In the genomic region with DNA sequence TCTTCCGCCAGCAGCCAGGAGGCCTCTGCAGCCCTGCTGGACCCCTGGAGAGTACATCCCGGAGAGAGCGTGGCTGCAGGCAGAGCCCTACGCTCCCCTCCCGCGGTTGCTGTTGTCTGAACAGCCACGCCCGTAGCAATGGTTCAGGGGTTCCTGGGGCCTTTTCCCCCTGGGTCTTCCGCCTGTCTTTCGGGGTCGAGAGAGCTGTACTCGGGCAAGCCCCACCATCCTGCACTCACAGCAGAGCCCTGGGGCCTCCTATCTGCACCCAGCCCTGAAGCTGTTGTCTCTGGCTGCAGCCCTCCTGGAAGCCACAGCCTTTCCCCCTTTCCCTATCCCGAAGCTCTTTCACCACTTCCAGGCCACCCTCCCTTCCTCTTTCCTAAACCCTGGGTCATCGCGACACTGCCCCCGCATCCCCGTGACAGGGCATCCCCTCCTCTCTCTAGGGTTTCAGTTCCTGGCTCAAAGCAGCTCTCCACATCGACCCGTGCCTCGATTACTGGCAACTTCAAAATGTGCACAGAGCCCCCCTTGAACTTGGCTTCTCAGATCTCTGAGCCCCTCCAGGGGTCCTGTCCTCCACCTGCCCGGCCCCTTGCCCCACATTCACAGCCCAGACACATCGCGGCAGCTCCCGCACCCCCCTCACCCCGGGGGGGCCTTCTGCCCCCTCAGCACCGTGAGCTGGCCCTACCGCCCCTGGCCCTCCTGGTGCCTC, we compare ENCODE assay signal across 21 cellular contexts. TPM values are rescaled to one million over a fixed set of nuclear protein-coding genes. Genes with fewer than 3 reads are reported as not detected.
A peak's percentile ranks its signal among the peaks of the same experiment; 100 is the strongest.
DNase-seq lines count a peak whose midpoint lies in the region; ATAC-seq and TF ChIP-seq lines count a peak whose summit lies in the region.
"Had no signal": no experiment of that assay in that cellular context is flagged by ENCODE, and none has a peak within 500 bp of the region (broad histone marks: within the 10 kb centered on the region; RNA-seq: fewer than 3 reads in every experiment).

No MANE protein-coding gene starts in this region.

- no peak overlapping the region for H3K4me3 ChIP-seq in left ventricle myocardium inferior
- H3K4me3 ChIP-seq: heart right ventricle, left lung, smooth muscle cell had no signal

- H3K9me3 Mint-ChIP-seq in activated CD8-positive, alpha-beta memory T cell treated with anti-CD3 and anti-CD28 coated beads, Interleukin-2, amount 10 ng/mL, durations not matched to agents 7 days and 5 days (ENCODE audit: low read depth), result no peaks in the 10 kb centered on the region
- H3K9me3 Mint-ChIP-seq: neural crest cell had no signal

- CTCF ChIA-PET in activated CD8-positive, alpha-beta memory T cell treated with anti-CD3 and anti-CD28 coated beads, Interleukin-2, amount 10 ng/mL, durations not matched to agents 7 days and 5 days (lab: Charles Lee), result interaction anchor here (1.3 kb wide), 1 partner anchor 380 kb away, joined by 3 read pairs; no protein-coding TSS in a partner anchor

- H3K27ac Mint-ChIP-seq in activated CD8-positive, alpha-beta memory T cell treated with anti-CD3 and anti-CD28 coated beads, Interleukin-2, amount 10 ng/mL, durations not matched to agents 7 days and 5 days, result no peak overlapping the region

- H3K36me3 Mint-ChIP-seq in activated CD8-positive, alpha-beta memory T cell treated with anti-CD3 and anti-CD28 coated beads, Interleukin-2, amount 10 ng/mL, durations not matched to agents 7 days and 5 days, result no peaks in the 10 kb centered on the region

- peak; percentile 71 for DNase-seq in cardiac septum (ENCODE audit: low spot score)
- no peak for DNase-seq in left ventricle myocardium inferior
- peak; percentile 31 for DNase-seq in activated CD8-positive, alpha-beta memory T cell treated with anti-CD3 and anti-CD28 coated beads, Interleukin-2, amount 10 ng/mL, durations not matched to agents 7 days and 5 days
- DNase-seq in mucosa of gallbladder (ENCODE audit: low spot score), result peak; percentile 6
- DNase-seq in AG08396 (ENCODE audit: low spot score), result no peak
- DNase-seq: activated effector memory CD4-positive, alpha-beta T cell treated with anti-CD3 and anti-CD28 coated beads, Interleukin-2, amount 50 U/mL, for 16 hours; brain microvascular endothelial cell; DMS 273 treated with DMSO at 0.1 percent for 48 hours; heart right ventricle; left lung; NCI-H2081; NCI-H510A treated with DMSO at 0.1 percent for 48 hours; Right ventricle myocardium superior; stimulated activated CD4-positive, alpha-beta T cell treated with anti-CD3 and anti-CD28 coated beads, Interleukin-4, amount 100 ng/mL, for 1 hour; SW 1271 had no signal

- no peaks in the 10 kb centered on the region for H3K4me1 Mint-ChIP-seq in activated CD8-positive, alpha-beta memory T cell treated with anti-CD3 and anti-CD28 coated beads, Interleukin-2, amount 10 ng/mL, durations not matched to agents 7 days and 5 days
- H3K4me1 Mint-ChIP-seq: neural crest cell had no signal

- H3K4me1 ChIP-seq in left ventricle myocardium inferior, result peaks cover 4% of the 10 kb centered on the region
- H3K4me1 ChIP-seq: heart right ventricle, left lung had no signal

- H3K27me3 Mint-ChIP-seq in activated CD8-positive, alpha-beta memory T cell treated with anti-CD3 and anti-CD28 coated beads, Interleukin-2, amount 10 ng/mL, durations not matched to agents 7 days and 5 days, result peaks cover 16% of the 10 kb centered on the region

- no peaks in the 10 kb centered on the region for H3K36me3 ChIP-seq in left ventricle myocardium inferior
- H3K36me3 ChIP-seq: brain microvascular endothelial cell, heart right ventricle, left lung had no signal

- TF ChIP-seq POLR2A in GM18505 (IDR thresholded peaks at IDR 0.05; ENCODE audit: borderline replicate concordance, extremely low read depth, insufficient read depth, insufficient read length), result no peak

- no peaks in the 10 kb centered on the region for H3K9me3 ChIP-seq in left ventricle myocardium inferior (replicated peaks)
- H3K9me3 ChIP-seq: heart right ventricle, left lung had no signal

- TF ChIP-seq CTCF in left ventricle myocardium inferior (IDR thresholded peaks at IDR 0.05; ENCODE audit: borderline replicate concordance), result no peak

- H3K27ac ChIP-seq in left ventricle myocardium inferior (replicated peaks), result no peak overlapping the region
- H3K27ac ChIP-seq: brain microvascular endothelial cell, C4-2B, heart right ventricle, left lung had no signal

- ATAC-seq in activated CD8-positive, alpha-beta memory T cell treated with anti-CD3 and anti-CD28 coated beads, Interleukin-2, amount 10 ng/mL, durations not matched to agents 7 days and 5 days, result no peak
- no peak for ATAC-seq in GM18505 (IDR thresholded peaks at IDR 0.05; ENCODE audit: unreplicated experiment)
- no peak for ATAC-seq in HG02970 (IDR thresholded peaks at IDR 0.05; ENCODE audit: low FRiP score, unreplicated experiment)
- no peak for ATAC-seq in GM18519 (IDR thresholded peaks at IDR 0.05; ENCODE audit: low FRiP score, unreplicated experiment)
- ATAC-seq: left lung had no signal

- H3K4me3 Mint-ChIP-seq in activated CD8-positive, alpha-beta memory T cell treated with anti-CD3 and anti-CD28 coated beads, Interleukin-2, amount 10 ng/mL, durations not matched to agents 7 days and 5 days, result no peak overlapping the region
- H3K4me3 Mint-ChIP-seq: neural crest cell had no signal

- intact Hi-C loops in cardiac septum (cut with DNase I) (no loop called here), left ventricle myocardium inferior (cut with micrococcal nuclease) (no loop called here)

- peaks cover 77% of the 10 kb centered on the region for H3K27me3 ChIP-seq in left ventricle myocardium inferior (ENCODE audit: low read depth)

RNA-seq across cellular contexts. Expression of a gene that starts 43.9 kb away (rescaled TPM):
- total RNA-seq in cardiac septum (0.86 TPM), left ventricle myocardium inferior (1.7 TPM), mucosa of gallbladder (26.7 TPM)
- total RNA-seq in activated CD8-positive, alpha-beta memory T cell treated with anti-CD3 and anti-CD28 coated beads, Interleukin-2, amount 10 ng/mL, durations not matched to agents 7 days and 5 days, result 10 to 100 TPM; 32.2 to 40.5 TPM

RNA-seq across cellular contexts. Expression of a gene that starts 44.0 kb away (rescaled TPM):
- total RNA-seq in cardiac septum (1.0 TPM), left ventricle myocardium inferior (0.91 TPM), mucosa of gallbladder (537 TPM)
- total RNA-seq in activated CD8-positive, alpha-beta memory T cell treated with anti-CD3 and anti-CD28 coated beads, Interleukin-2, amount 10 ng/mL, durations not matched to agents 7 days and 5 days, result 1 to 10 TPM; 1.3 to 1.7 TPM

Comparison
In these comparisons a context has a peak if more than half of its experiments do, and no peak if none do; other contexts are left out.
1. DNase-seq: peak in cardiac septum (single experiment), activated CD8-positive, alpha-beta memory T cell treated with anti-CD3 and anti-CD28 coated beads, Interleukin-2, amount 10 ng/mL, durations not matched to agents 7 days and 5 days (single experiment) and mucosa of gallbladder (single experiment); none in left ventricle myocardium inferior (single experiment) and AG08396 (single experiment).
2. RNA of a gene that starts 43.9 kb away (total RNA-seq): 32.2 to 40.5 TPM in activated CD8-positive, alpha-beta memory T cell treated with anti-CD3 and anti-CD28 coated beads, Interleukin-2, amount 10 ng/mL, durations not matched to agents 7 days and 5 days and 26.7 TPM in mucosa of gallbladder (single experiment); 1.7 TPM in left ventricle myocardium inferior (single experiment) and 0.86 TPM in cardiac septum (single experiment); every median in the first group is over 10 times any median in the second.
3. RNA of a gene that starts 44.0 kb away (total RNA-seq): 537 TPM in mucosa of gallbladder (single experiment); 1.3 to 1.7 TPM in activated CD8-positive, alpha-beta memory T cell treated with anti-CD3 and anti-CD28 coated beads, Interleukin-2, amount 10 ng/mL, durations not matched to agents 7 days and 5 days, 1.0 TPM in cardiac septum (single experiment) and 0.91 TPM in left ventricle myocardium inferior (single experiment); every median in the first group is over 100 times any median in the second.